Comparison of ENCODE assay signal across 1 cellular context in genomic region chr2:84293791-84294380, GRCh38.
A peak's percentile ranks its signal among the peaks of the same experiment; 100 is the strongest.
TF ChIP-seq lines count a peak whose summit lies in the region.

No MANE protein-coding gene starts in this region.

TF ChIP-seq in HepG2, 621 proteins besides CTCF, POLR2A, EP300 and RAD21 (continued from another document and continues in another):
- TF ChIP-seq, protein P1, sequence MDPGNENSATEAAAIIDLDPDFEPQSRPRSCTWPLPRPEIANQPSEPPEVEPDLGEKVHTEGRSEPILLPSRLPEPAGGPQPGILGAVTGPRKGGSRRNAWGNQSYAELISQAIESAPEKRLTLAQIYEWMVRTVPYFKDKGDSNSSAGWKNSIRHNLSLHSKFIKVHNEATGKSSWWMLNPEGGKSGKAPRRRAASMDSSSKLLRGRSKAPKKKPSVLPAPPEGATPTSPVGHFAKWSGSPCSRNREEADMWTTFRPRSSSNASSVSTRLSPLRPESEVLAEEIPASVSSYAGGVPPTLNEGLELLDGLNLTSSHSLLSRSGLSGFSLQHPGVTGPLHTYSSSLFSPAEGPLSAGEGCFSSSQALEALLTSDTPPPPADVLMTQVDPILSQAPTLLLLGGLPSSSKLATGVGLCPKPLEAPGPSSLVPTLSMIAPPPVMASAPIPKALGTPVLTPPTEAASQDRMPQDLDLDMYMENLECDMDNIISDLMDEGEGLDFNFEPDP (CRISPR knock-in tag; conservative IDR thresholded peaks at IDR 0.05): no peak
- TF ChIP-seq, protein P2, sequence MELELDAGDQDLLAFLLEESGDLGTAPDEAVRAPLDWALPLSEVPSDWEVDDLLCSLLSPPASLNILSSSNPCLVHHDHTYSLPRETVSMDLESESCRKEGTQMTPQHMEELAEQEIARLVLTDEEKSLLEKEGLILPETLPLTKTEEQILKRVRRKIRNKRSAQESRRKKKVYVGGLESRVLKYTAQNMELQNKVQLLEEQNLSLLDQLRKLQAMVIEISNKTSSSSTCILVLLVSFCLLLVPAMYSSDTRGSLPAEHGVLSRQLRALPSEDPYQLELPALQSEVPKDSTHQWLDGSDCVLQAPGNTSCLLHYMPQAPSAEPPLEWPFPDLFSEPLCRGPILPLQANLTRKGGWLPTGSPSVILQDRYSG (CRISPR knock-in tag; IDR thresholded peaks at IDR 0.05): no peak
- TF ChIP-seq POGZ (CRISPR knock-in tag; IDR thresholded peaks at IDR 0.05): peak; percentile 99
- TF ChIP-seq ZNF567 (CRISPR knock-in tag; IDR thresholded peaks at IDR 0.05; ENCODE audit: borderline replicate concordance): 0 out of 2 replicates have a peak, but pooled peaks have one; percentile 61
- peak; percentile 98 for TF ChIP-seq KLF6 (CRISPR knock-in tag; IDR thresholded peaks at IDR 0.05)
- peak; percentile 98 for TF ChIP-seq ZNF34 (CRISPR knock-in tag; IDR thresholded peaks at IDR 0.05; ENCODE audit: borderline replicate concordance)
- no peak for TF ChIP-seq ZNF839 (CRISPR knock-in tag; IDR thresholded peaks at IDR 0.05; ENCODE audit: borderline replicate concordance)
- no peak; the same call in 1 of the 2 replicates for TF ChIP-seq ZNF225 (CRISPR knock-in tag; IDR thresholded peaks at IDR 0.05)
- 0 out of 2 replicates have a peak, but pooled peaks have one; percentile 68 for TF ChIP-seq KLF13 (CRISPR knock-in tag; IDR thresholded peaks at IDR 0.05)
- TF ChIP-seq ZNF660 (CRISPR knock-in tag; IDR thresholded peaks at IDR 0.05; ENCODE audit: borderline replicate concordance, low read depth): no peak
- no peak for TF ChIP-seq DBP (CRISPR knock-in tag; IDR thresholded peaks at IDR 0.05; ENCODE audit: not compliant biosample characterization)
- TF ChIP-seq, protein P3, sequence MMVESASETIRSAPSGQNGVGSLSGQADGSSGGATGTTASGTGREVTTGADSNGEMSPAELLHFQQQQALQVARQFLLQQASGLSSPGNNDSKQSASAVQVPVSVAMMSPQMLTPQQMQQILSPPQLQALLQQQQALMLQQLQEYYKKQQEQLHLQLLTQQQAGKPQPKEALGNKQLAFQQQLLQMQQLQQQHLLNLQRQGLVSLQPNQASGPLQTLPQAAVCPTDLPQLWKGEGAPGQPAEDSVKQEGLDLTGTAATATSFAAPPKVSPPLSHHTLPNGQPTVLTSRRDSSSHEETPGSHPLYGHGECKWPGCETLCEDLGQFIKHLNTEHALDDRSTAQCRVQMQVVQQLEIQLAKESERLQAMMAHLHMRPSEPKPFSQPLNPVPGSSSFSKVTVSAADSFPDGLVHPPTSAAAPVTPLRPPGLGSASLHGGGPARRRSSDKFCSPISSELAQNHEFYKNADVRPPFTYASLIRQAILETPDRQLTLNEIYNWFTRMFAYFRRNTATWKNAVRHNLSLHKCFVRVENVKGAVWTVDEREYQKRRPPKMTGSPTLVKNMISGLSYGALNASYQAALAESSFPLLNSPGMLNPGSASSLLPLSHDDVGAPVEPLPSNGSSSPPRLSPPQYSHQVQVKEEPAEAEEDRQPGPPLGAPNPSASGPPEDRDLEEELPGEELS (CRISPR knock-in tag; IDR thresholded peaks at IDR 0.05): peak; percentile 100
- TF ChIP-seq ZNF83 (CRISPR knock-in tag; IDR thresholded peaks at IDR 0.05; ENCODE audit: borderline replicate concordance): no peak
- peak; percentile 87 for TF ChIP-seq PATZ1 (CRISPR knock-in tag; IDR thresholded peaks at IDR 0.05)
- TF ChIP-seq, protein P4, sequence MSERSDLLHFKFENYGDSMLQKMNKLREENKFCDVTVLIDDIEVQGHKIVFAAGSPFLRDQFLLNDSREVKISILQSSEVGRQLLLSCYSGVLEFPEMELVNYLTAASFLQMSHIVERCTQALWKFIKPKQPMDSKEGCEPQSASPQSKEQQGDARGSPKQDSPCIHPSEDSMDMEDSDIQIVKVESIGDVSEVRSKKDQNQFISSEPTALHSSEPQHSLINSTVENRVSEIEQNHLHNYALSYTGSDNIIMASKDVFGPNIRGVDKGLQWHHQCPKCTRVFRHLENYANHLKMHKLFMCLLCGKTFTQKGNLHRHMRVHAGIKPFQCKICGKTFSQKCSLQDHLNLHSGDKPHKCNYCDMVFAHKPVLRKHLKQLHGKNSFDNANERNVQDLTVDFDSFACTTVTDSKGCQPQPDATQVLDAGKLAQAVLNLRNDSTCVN (CRISPR knock-in tag; IDR thresholded peaks at IDR 0.05; ENCODE audit: borderline replicate concordance): peak; percentile 90
- peak; percentile 91 for TF ChIP-seq RARA (CRISPR knock-in tag; IDR thresholded peaks at IDR 0.05)
- peak; percentile 93 for TF ChIP-seq ZNF501 (CRISPR knock-in tag; IDR thresholded peaks at IDR 0.05)
- no peak for TF ChIP-seq RFX3 (CRISPR knock-in tag; IDR thresholded peaks at IDR 0.05)
- TF ChIP-seq KDM6A (CRISPR knock-in tag; IDR thresholded peaks at IDR 0.05; ENCODE audit: low read depth): peak; percentile 98
- TF ChIP-seq ZNF460 (CRISPR knock-in tag; IDR thresholded peaks at IDR 0.05; ENCODE audit: borderline replicate concordance): no peak; the same call in 1 of the 2 replicates
- peak; percentile 70 for TF ChIP-seq ZFY (CRISPR knock-in tag; IDR thresholded peaks at IDR 0.05)
- no peak for TF ChIP-seq TEF (CRISPR knock-in tag; IDR thresholded peaks at IDR 0.05)
- TF ChIP-seq ZNF556 (CRISPR knock-in tag; IDR thresholded peaks at IDR 0.05; ENCODE audit: borderline replicate concordance): peak; percentile 97
- peak; percentile 87 for TF ChIP-seq YEATS2 (CRISPR knock-in tag; IDR thresholded peaks at IDR 0.05; ENCODE audit: borderline replicate concordance)
- no peak; the same call in 1 of the 2 replicates for TF ChIP-seq FUBP1 (CRISPR knock-in tag; IDR thresholded peaks at IDR 0.05; ENCODE audit: borderline replicate concordance)
- TF ChIP-seq NR2F1 (CRISPR knock-in tag; IDR thresholded peaks at IDR 0.05): peak; percentile 63 to 71; a peak in 3 of 4 replicates
- peak; percentile 95 for TF ChIP-seq SMAD3 (CRISPR knock-in tag; IDR thresholded peaks at IDR 0.05)
- TF ChIP-seq MTF2 (CRISPR knock-in tag; IDR thresholded peaks at IDR 0.05; ENCODE audit: borderline replicate concordance): no peak
- TF ChIP-seq ISX (CRISPR knock-in tag; conservative IDR thresholded peaks at IDR 0.05): no peak
- peak; percentile 70; the same call in 1 of the 2 replicates for TF ChIP-seq SNAI1 (CRISPR knock-in tag; IDR thresholded peaks at IDR 0.05; ENCODE audit: borderline replicate concordance)
- peak; percentile 93 for TF ChIP-seq ZKSCAN8 (CRISPR knock-in tag; IDR thresholded peaks at IDR 0.05; ENCODE audit: borderline replicate concordance)
- peak; percentile 78 for TF ChIP-seq ZBTB7A (CRISPR knock-in tag; IDR thresholded peaks at IDR 0.05)
- no peak for TF ChIP-seq RAD51 (IDR thresholded peaks at IDR 0.05; ENCODE audit: borderline replicate concordance)
- TF ChIP-seq MYPOP (CRISPR knock-in tag; IDR thresholded peaks at IDR 0.05): peak; percentile 94
- TF ChIP-seq ZFP1 (CRISPR knock-in tag; IDR thresholded peaks at IDR 0.05): peak; percentile 75; the same call in 1 of the 2 replicates
- TF ChIP-seq ZC3H13 (CRISPR knock-in tag; IDR thresholded peaks at IDR 0.05): no peak
- no peak; the same call in 1 of the 2 replicates for TF ChIP-seq SRY (CRISPR knock-in tag; IDR thresholded peaks at IDR 0.05)
- TF ChIP-seq PAX8 (CRISPR knock-in tag; IDR thresholded peaks at IDR 0.05; ENCODE audit: borderline replicate concordance): peak; percentile 24; the same call in 1 of the 2 replicates
- peak; percentile 87; the same call in 1 of the 2 replicates for TF ChIP-seq ZNF343 (CRISPR knock-in tag; IDR thresholded peaks at IDR 0.05)
- peak; percentile 59; the same call in 1 of the 2 replicates for TF ChIP-seq ZNF362 (CRISPR knock-in tag; IDR thresholded peaks at IDR 0.05; ENCODE audit: borderline replicate concordance)
- no peak for TF ChIP-seq TEAD2 (CRISPR knock-in tag; IDR thresholded peaks at IDR 0.05)
- peak; percentile 36; the same call in 1 of the 2 replicates for TF ChIP-seq ZNF557 (CRISPR knock-in tag; IDR thresholded peaks at IDR 0.05)
- TF ChIP-seq FOSL2 (CRISPR knock-in tag; IDR thresholded peaks at IDR 0.05): peak; percentile 85
- TF ChIP-seq, protein P5, sequence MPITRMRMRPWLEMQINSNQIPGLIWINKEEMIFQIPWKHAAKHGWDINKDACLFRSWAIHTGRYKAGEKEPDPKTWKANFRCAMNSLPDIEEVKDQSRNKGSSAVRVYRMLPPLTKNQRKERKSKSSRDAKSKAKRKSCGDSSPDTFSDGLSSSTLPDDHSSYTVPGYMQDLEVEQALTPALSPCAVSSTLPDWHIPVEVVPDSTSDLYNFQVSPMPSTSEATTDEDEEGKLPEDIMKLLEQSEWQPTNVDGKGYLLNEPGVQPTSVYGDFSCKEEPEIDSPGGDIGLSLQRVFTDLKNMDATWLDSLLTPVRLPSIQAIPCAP (CRISPR knock-in tag; IDR thresholded peaks at IDR 0.05; ENCODE audit: low read depth): 0 out of 2 replicates have a peak, but pooled peaks have one; percentile 29
- peak; percentile 85; the same call in 1 of the 2 replicates for TF ChIP-seq ZSCAN5A (CRISPR knock-in tag; IDR thresholded peaks at IDR 0.05; ENCODE audit: borderline replicate concordance)
- no peak for TF ChIP-seq DDIT3 (CRISPR knock-in tag; IDR thresholded peaks at IDR 0.05)
